ENCODE assay signal across 1 cellular context in the genomic region with DNA sequence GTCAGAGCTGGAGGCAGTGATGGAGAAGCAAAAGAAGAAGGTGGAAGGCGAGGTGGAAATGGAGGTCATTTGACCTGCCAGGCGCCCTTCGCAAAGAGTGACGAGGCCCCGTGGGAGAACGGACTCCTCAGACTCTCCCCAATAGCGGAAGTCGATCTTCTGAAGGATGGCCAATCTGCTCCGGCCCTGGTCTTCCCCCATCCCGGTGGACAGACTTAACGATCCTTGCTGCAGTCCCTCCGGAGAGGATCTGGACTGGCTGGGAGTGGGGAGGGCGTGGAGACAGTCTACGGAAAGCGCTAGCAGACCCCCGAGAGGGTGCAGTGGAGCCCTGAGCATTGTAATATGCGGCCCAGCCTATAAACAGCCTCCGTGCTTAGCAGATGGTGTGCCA.
TF ChIP-seq lines count a peak whose summit lies in the region.

No MANE protein-coding gene starts in this region.

TF ChIP-seq in HepG2, 621 proteins besides CTCF, POLR2A, EP300 and RAD21:
- TF ChIP-seq ZNF354B (CRISPR knock-in tag; IDR thresholded peaks at IDR 0.05) (no peak), MXI1 (IDR thresholded peaks at IDR 0.05; ENCODE audit: borderline replicate concordance, low read depth, low read length) (no peak), SMAD3 (CRISPR knock-in tag; IDR thresholded peaks at IDR 0.05) (no peak)
